Comparison of ENCODE assay signal across 21 cellular contexts in genomic region chr5:177959315-177959714, GRCh38. TPM values are rescaled to one million over a fixed set of nuclear protein-coding genes. Genes with fewer than 3 reads are reported as not detected.
DNase-seq lines count a peak whose midpoint lies in the region; ATAC-seq, FAIRE-seq and TF ChIP-seq lines count a peak whose summit lies in the region.
"Had no signal": no experiment of that assay in that cellular context is flagged by ENCODE, and none has a peak within 500 bp of the region (broad histone marks: within the 10 kb centered on the region; RNA-seq: fewer than 3 reads in every experiment).

No MANE protein-coding gene starts in this region.

- peak overlapping the region in 1 of 4 donors; percentile 40 for H3K4me3 Mint-ChIP-seq in CD4-positive, CD25-positive, alpha-beta regulatory T cell
- H3K4me3 Mint-ChIP-seq in H9, result no peak overlapping the region
- H3K4me3 Mint-ChIP-seq: CD4-positive, alpha-beta T cell had no signal

- no CpG with 5 or more reads among the region's 9 CpGs for WGBS in H9 (ENCODE audit: extremely low coverage, insufficient read length, low lambda C conversion rate)
- WGBS in H1 (ENCODE audit: extremely low coverage in 1 of 2, insufficient coverage in 1 of 2, insufficient read length in 1 of 2, insufficient replicate concordance in 2 of 2, low coverage in 1 of 2, low lambda C conversion rate in 2 of 2, missing lambda C conversion rate in 1 of 2), 2 experiments, result 78% methylated on average over 9 of the region's 9 CpGs; no CpG with 5 or more reads in 1 of the 2 experiments
- WGBS in mesendoderm (ENCODE audit: extremely low coverage, insufficient coverage, low lambda C conversion rate), result no CpG with 5 or more reads among the region's 9 CpGs

- no peak for TF ChIP-seq EP300 in H1 (IDR thresholded peaks at IDR 0.05; ENCODE audit: borderline replicate concordance in 1 of 2, low read depth in 2 of 2, low read length in 2 of 2)

- no peak overlapping the region for H2BK12ac ChIP-seq in H9 (ENCODE audit: insufficient read length, low read depth, low read length)
- no peak overlapping the region for H2BK12ac ChIP-seq in H1 (ENCODE audit: low read depth, low read length)

- H3K27me3 ChIP-seq in CD4-positive, CD25-positive, alpha-beta regulatory T cell (ENCODE audit: control insufficient read depth, insufficient read depth, low read length), result no peaks in the 10 kb centered on the region
- H3K27me3 ChIP-seq in H9 (ENCODE audit: insufficient read depth, low read length), result no peaks in the 10 kb centered on the region
- no peaks in the 10 kb centered on the region for H3K27me3 ChIP-seq in H1 (replicated peaks in 1 of 4; ENCODE audit: control insufficient read depth in 3 of 4, extremely low read depth in 1 of 4, insufficient read depth in 3 of 4, low read length in 3 of 4)
- H3K27me3 ChIP-seq in mesendoderm (ENCODE audit: insufficient read depth, low read length, poor library complexity), result no peaks in the 10 kb centered on the region
- H3K27me3 ChIP-seq: BLaER1 treated with 17β-estradiol and CSF1 and Interleukin-3, amounts not matched to agents 10 nM and 100 nM had no signal

- no peak for FAIRE-seq in H1 (lab: Jason Lieb, UNC)
- no peak for FAIRE-seq in GM12891 (lab: Jason Lieb, UNC)
- FAIRE-seq: GM12892, GM19239, HTR-8/SVneo had no signal

- H2BK20ac ChIP-seq in H9 (ENCODE audit: low read depth, low read length, poor library complexity, severe bottlenecking) (no peak overlapping the region), H1 (ENCODE audit: low read length) (no peak overlapping the region)

- H4K5ac ChIP-seq in H9 (ENCODE audit: insufficient read length, low read depth, low read length) (no peak overlapping the region), H1 (ENCODE audit: insufficient read length, low read depth, low read length) (no peak overlapping the region), mesendoderm (ENCODE audit: low read length) (no peak overlapping the region)

- H3K4me3 ChIP-seq in CD4-positive, CD25-positive, alpha-beta regulatory T cell (ENCODE audit: low read depth, low read length), result no peak overlapping the region
- H3K4me3 ChIP-seq in H1 (ENCODE audit: extremely low read depth in 1 of 4, insufficient read depth in 2 of 4, low read depth in 3 of 4, low read length in 4 of 4), result peak overlapping the region in 1 of 4 experiments; percentile 27; a peak in 1 of 8 replicates
- no peak overlapping the region for H3K4me3 ChIP-seq in mesendoderm (ENCODE audit: low read length)
- H3K4me3 ChIP-seq: BLaER1 treated with 17β-estradiol and CSF1 and Interleukin-3, amounts not matched to agents 10 nM and 100 nM had no signal

- DNase-seq in CD4-positive, CD25-positive, alpha-beta regulatory T cell, result no peak
- DNase-seq in H9, result no peak
- DNase-seq in H1 (ENCODE audit: low read depth in 1 of 2, low spot score in 2 of 2), result no peak
- DNase-seq in mesendoderm, result peak; percentile 37
- DNase-seq in NCI-H2081 (lab: John Stamatoyannopoulos, UW), result no peak
- DNase-seq in GM12891 (ENCODE audit: insufficient read length, low spot score), result no peak
- no peak for DNase-seq in activated CD4-positive, alpha-beta T cell treated with anti-CD3 and anti-CD28 coated beads, Interleukin-2, amount 50 U/mL, for 48 hours
- no peak for DNase-seq in DMS 273 treated with DMSO at 0.1 percent for 48 hours (lab: John Stamatoyannopoulos, UW)
- DNase-seq: ACHN; Calu3; CD4-positive, alpha-beta T cell; DMS79; IMR-90; KBM-7 had no signal

- no peak overlapping the region for H3K14ac ChIP-seq in H9 (ENCODE audit: insufficient read depth, low read length)
- H3K14ac ChIP-seq in H1 (ENCODE audit: insufficient read length), result no peak overlapping the region

- H3K4me1 Mint-ChIP-seq in CD4-positive, CD25-positive, alpha-beta regulatory T cell, result peaks cover 0 to 2% (median 0%) of the 10 kb centered on the region in 4 donors
- H3K4me1 Mint-ChIP-seq in H9, result peaks cover 27 to 30% of the 10 kb centered on the region in 2 experiments

- POLR2A ChIA-PET in H1 (lab: Charles Lee; ENCODE audit: partially characterized antibody), result no interaction called here

- H3K27me3 Mint-ChIP-seq in CD4-positive, CD25-positive, alpha-beta regulatory T cell, result no peaks in the 10 kb centered on the region
- H3K27me3 Mint-ChIP-seq in H9 (ENCODE audit: low read depth), result peaks cover 1% of the 10 kb centered on the region; the same call in 1 of the 2 replicates
- H3K27me3 Mint-ChIP-seq: CD4-positive, alpha-beta T cell had no signal

- H3K79me2 ChIP-seq in H9 (ENCODE audit: insufficient read depth, low read length) (no peaks in the 10 kb centered on the region), H1 (ENCODE audit: control insufficient read depth in 1 of 2, insufficient read depth in 2 of 2, low read length in 2 of 2) (no peaks in the 10 kb centered on the region), mesendoderm (ENCODE audit: control insufficient read depth, insufficient read depth, low read length) (no peaks in the 10 kb centered on the region)

- ATAC-seq in CD4-positive, CD25-positive, alpha-beta regulatory T cell (ENCODE audit: low read depth in 2 of 2), result no peak

- H2BK120ac ChIP-seq in H9 (ENCODE audit: low read depth, low read length, poor library complexity, severe bottlenecking), result no peak overlapping the region
- peak overlapping the region; percentile 33 for H2BK120ac ChIP-seq in H1 (replicated peaks; ENCODE audit: low read depth, low read length)
- no peak overlapping the region for H2BK120ac ChIP-seq in mesendoderm (ENCODE audit: low read depth, low read length)

- no peak for TF ChIP-seq RAD21 in H1 (IDR thresholded peaks at IDR 0.05 in 1 of 2, conservative IDR thresholded peaks at IDR 0.05 in 1 of 2; ENCODE audit: low read depth in 2 of 2, low read length in 2 of 2)

- H3K4ac ChIP-seq in H9 (ENCODE audit: low read depth, low read length) (no peak overlapping the region), H1 (replicated peaks; ENCODE audit: insufficient read length, low read depth, low read length) (no peak overlapping the region), mesendoderm (ENCODE audit: low read depth, low read length) (no peak overlapping the region)

- no peak overlapping the region for H3T11ph ChIP-seq in H9 (ENCODE audit: low read length)

- H4K91ac ChIP-seq in H9 (ENCODE audit: insufficient read length, low read depth, low read length) (no peak overlapping the region), H1 (replicated peaks; ENCODE audit: insufficient read length, low read length) (no peak overlapping the region)

- no peaks in the 10 kb centered on the region for H3K4me1 ChIP-seq in CD4-positive, CD25-positive, alpha-beta regulatory T cell (ENCODE audit: control insufficient read depth, insufficient read depth, low read length, poor library complexity, severe bottlenecking)
- H3K4me1 ChIP-seq in H9 (ENCODE audit: insufficient read depth, low read length) (peaks cover 3% of the 10 kb centered on the region; the same call in 1 of the 2 replicates), H1 (replicated peaks in 1 of 4; ENCODE audit: control insufficient read depth in 3 of 4, insufficient read depth in 4 of 4, low read length in 3 of 4) (peaks cover 8 to 16% (median 14%) of the 10 kb centered on the region in 4 experiments), mesendoderm (ENCODE audit: control insufficient read depth, low read depth, low read length) (no peaks in the 10 kb centered on the region)

- peaks cover 0 to 3% (median 0%) of the 10 kb centered on the region in 7 donors for H3K9me3 Mint-ChIP-seq in CD4-positive, CD25-positive, alpha-beta regulatory T cell
- peaks cover 10 to 14% of the 10 kb centered on the region in 2 experiments; a peak in 4 of 5 replicates for H3K9me3 Mint-ChIP-seq in H9
- H3K9me3 Mint-ChIP-seq: CD4-positive, alpha-beta T cell had no signal

- peak overlapping the region; percentile 50 for H3K18ac ChIP-seq in H9 (ENCODE audit: insufficient read length, low read depth, low read length)
- no peak overlapping the region; the same call in 1 of the 2 replicates for H3K18ac ChIP-seq in H1 (ENCODE audit: extremely low read depth, low read length)
- no peak overlapping the region for H3K18ac ChIP-seq in mesendoderm (ENCODE audit: low read length)

- H2BK15ac ChIP-seq in H9 (ENCODE audit: low read depth, low read length) (no peak overlapping the region), H1 (ENCODE audit: low read length) (no peak overlapping the region), mesendoderm (replicated peaks; ENCODE audit: low read depth) (no peak overlapping the region)

- H3K27ac ChIP-seq in CD4-positive, CD25-positive, alpha-beta regulatory T cell (ENCODE audit: insufficient read depth, low read length, poor library complexity, severe bottlenecking), result no peak overlapping the region
- H3K27ac ChIP-seq in H9 (ENCODE audit: insufficient read length, low read depth, low read length) (no peak overlapping the region), H1 (ENCODE audit: low read depth, low read length) (peak overlapping the region; percentile 62; the same call in 1 of the 2 replicates), mesendoderm (ENCODE audit: low read depth, low read length) (no peak overlapping the region)
- H3K27ac ChIP-seq: BLaER1 treated with 17β-estradiol and CSF1 and Interleukin-3, amounts not matched to agents 10 nM and 100 nM had no signal

- peak overlapping the region in 2 of 3 donors; percentile 7 to 38 for H3K27ac Mint-ChIP-seq in CD4-positive, CD25-positive, alpha-beta regulatory T cell
- peak overlapping the region; percentile 1 to 94 (median 88); a peak in 4 of 7 replicates for H3K27ac Mint-ChIP-seq in H9
- H3K27ac Mint-ChIP-seq: CD4-positive, alpha-beta T cell had no signal

- CTCF ChIA-PET in H1 (lab: Charles Lee; ENCODE audit: partially characterized antibody), result no interaction called here

- H3K9ac ChIP-seq in H9 (ENCODE audit: extremely low read depth, insufficient read length, low read length) (no peak overlapping the region), H1 (replicated peaks in 1 of 4; ENCODE audit: extremely low read depth in 1 of 4, low read depth in 3 of 4, low read length in 3 of 4) (no peak overlapping the region), mesendoderm (ENCODE audit: low read length) (no peak overlapping the region)
- H3K9ac ChIP-seq: BLaER1 treated with 17β-estradiol and CSF1 and Interleukin-3, amounts not matched to agents 10 nM and 100 nM had no signal

- H3K36me3 Mint-ChIP-seq in CD4-positive, CD25-positive, alpha-beta regulatory T cell, result peaks cover 31% of the 10 kb centered on the region
- H3K36me3 Mint-ChIP-seq in H9 (ENCODE audit: insufficient read depth in 1 of 3, low read depth in 3 of 3), result peaks cover 22 to 49% (median 34%) of the 10 kb centered on the region in 3 experiments

- H2BK5ac ChIP-seq in H9 (ENCODE audit: insufficient read length, low read length), result no peak overlapping the region
- H2BK5ac ChIP-seq in H1 (ENCODE audit: low read depth, low read length), result no peak overlapping the region
- H2BK5ac ChIP-seq in mesendoderm (ENCODE audit: low read length), result no peak overlapping the region

- H4K8ac ChIP-seq in H9 (replicated peaks; ENCODE audit: insufficient read length, low read depth, low read length) (no peak overlapping the region), H1 (ENCODE audit: extremely low read depth, insufficient read depth, low read length) (no peak overlapping the region), mesendoderm (ENCODE audit: low read depth, low read length) (no peak overlapping the region)

- H2AFZ ChIP-seq in H9 (ENCODE audit: low read length) (no peak overlapping the region), H1 (ENCODE audit: low read length) (no peak overlapping the region)

- no peak overlapping the region for H3K23ac ChIP-seq in H9 (ENCODE audit: insufficient read length, low read depth, low read length)
- H3K23ac ChIP-seq in H1 (ENCODE audit: insufficient read length), result no peak overlapping the region
- no peak overlapping the region for H3K23ac ChIP-seq in mesendoderm (ENCODE audit: low read length)

- H4K20me1 ChIP-seq in H9 (ENCODE audit: control insufficient read depth, insufficient read depth, insufficient read length) (no peaks in the 10 kb centered on the region), H1 (replicated peaks in 1 of 2; ENCODE audit: control insufficient read depth in 1 of 2, insufficient read depth in 2 of 2, low read length in 2 of 2) (no peaks in the 10 kb centered on the region)
- H4K20me1 ChIP-seq: BLaER1 treated with 17β-estradiol and CSF1 and Interleukin-3, amounts not matched to agents 10 nM and 100 nM had no signal

- H3K36me3 ChIP-seq in CD4-positive, CD25-positive, alpha-beta regulatory T cell (ENCODE audit: control insufficient read depth, insufficient read depth, low read length), result no peaks in the 10 kb centered on the region
- H3K36me3 ChIP-seq in H1 (ENCODE audit: control insufficient read depth in 2 of 4, insufficient read depth in 4 of 4, low read length in 3 of 4) (peaks cover 0 to 1% (median 0%) of the 10 kb centered on the region in 4 experiments; a peak in 1 of 8 replicates), mesendoderm (ENCODE audit: control insufficient read depth, insufficient read depth, low read length) (no peaks in the 10 kb centered on the region)

- no peaks in the 10 kb centered on the region for H3K9me3 ChIP-seq in CD4-positive, CD25-positive, alpha-beta regulatory T cell (ENCODE audit: control insufficient read depth in 2 of 2, low read length in 2 of 2)
- H3K9me3 ChIP-seq in H9 (ENCODE audit: control insufficient read depth, low read depth, low read length) (no peaks in the 10 kb centered on the region), H1 (ENCODE audit: insufficient read depth in 2 of 2, low read depth in 1 of 2, low read length in 1 of 2) (no peaks in the 10 kb centered on the region; a peak in 1 of 4 replicates)

- TF ChIP-seq POLR2A in H1 (IDR thresholded peaks at IDR 0.05; ENCODE audit: control extremely low read depth in 1 of 2, low read depth in 2 of 2, low read length in 2 of 2) (no peak), GM12891 (IDR thresholded peaks at IDR 0.05; ENCODE audit: low read depth, low read length) (no peak)

- TF ChIP-seq CTCF in H9 (conservative IDR thresholded peaks at IDR 0.05), result no peak
- TF ChIP-seq CTCF in H1 (IDR thresholded peaks at IDR 0.05; ENCODE audit: control extremely low read depth in 1 of 3, insufficient read depth in 1 of 3, low read depth in 1 of 3, low read length in 3 of 3), result no peak

- H2AK5ac ChIP-seq in H9 (ENCODE audit: insufficient read length, low read length) (no peak overlapping the region), H1 (ENCODE audit: low read depth, low read length) (no peak overlapping the region), mesendoderm (ENCODE audit: low read length) (no peak overlapping the region)

- no peak overlapping the region for H3K56ac ChIP-seq in H9 (ENCODE audit: insufficient read length, low read depth, low read length)
- H3K56ac ChIP-seq in H1 (replicated peaks; ENCODE audit: insufficient read length, low read depth, low read length), result no peak overlapping the region
- H3K56ac ChIP-seq in mesendoderm (ENCODE audit: low read length), result no peak overlapping the region

- no peaks in the 10 kb centered on the region for H3K23me2 ChIP-seq in H9 (ENCODE audit: insufficient read length, low read depth, low read length, poor library complexity, severe bottlenecking)
- no peaks in the 10 kb centered on the region for H3K23me2 ChIP-seq in H1 (ENCODE audit: low read depth, low read length)

- peak overlapping the region; percentile 32 for H3K4me2 ChIP-seq in H9 (ENCODE audit: insufficient read depth, insufficient read length, low read length)
- H3K4me2 ChIP-seq in H1 (ENCODE audit: insufficient read depth in 1 of 2, low read depth in 2 of 2, low read length in 2 of 2), result peak overlapping the region; percentile 30 to 35; a peak in 2 of 4 replicates
- H3K4me2 ChIP-seq in mesendoderm (ENCODE audit: low read length), result no peak overlapping the region

- no peaks in the 10 kb centered on the region for H3K79me1 ChIP-seq in H9 (ENCODE audit: insufficient read depth, low read depth, low read length, poor library complexity, severe bottlenecking)
- no peaks in the 10 kb centered on the region for H3K79me1 ChIP-seq in H1 (ENCODE audit: low read depth, low read length)
- H3K79me1 ChIP-seq in mesendoderm (ENCODE audit: low read length), result no peaks in the 10 kb centered on the region

RNA-seq across cellular contexts. Expression of gene PROP1, which starts 36.7 kb away (rescaled TPM):
- total RNA-seq in CD4-positive, CD25-positive, alpha-beta regulatory T cell, result not detected
- not detected for polyA plus RNA-seq in CD4-positive, CD25-positive, alpha-beta regulatory T cell
- total RNA-seq in H9 (2021), result not detected in 2 replicates
- total RNA-seq in H1 (2021; fragmentation: NEBNext Ultra II Directional; extraction: Animal tissue kit (Norgen Biotek cat#: 25700)), result not detected in 2 replicates
- 0.09 TPM in 1 of 2 replicates, not detected in the other for polyA plus RNA-seq in H1 (2011; rRNA removed)
- polyA plus RNA-seq in H1 (2011; cell fraction: cytosol; rRNA removed), result not detected
- polyA plus RNA-seq in H1 (2011; cell fraction: nucleus; rRNA removed), result not detected
- 0.11 to 0.12 TPM in 2 of 4 replicates, not detected in the others for polyA plus RNA-seq in H1 (2012, experiment 1 of 2)
- not detected for polyA plus RNA-seq in H1 (2012, experiment 2 of 2)
- 0.04 TPM for polyA plus RNA-seq in H1 (2013, experiment 1 of 2)
- not detected for polyA plus RNA-seq in H1 (2013, experiment 2 of 2)
- polyA minus RNA-seq in H1 (2011; rRNA and poly(A)+ RNA removed), result not detected in 2 replicates
- not detected for polyA minus RNA-seq in H1 (2011; cell fraction: cytosol; rRNA and poly(A)+ RNA removed)
- not detected for polyA minus RNA-seq in H1 (2011; cell fraction: nucleus; rRNA and poly(A)+ RNA removed)
- polyA plus RNA-seq in mesendoderm (2013, experiment 1 of 2), result 0.04 TPM
- polyA plus RNA-seq in mesendoderm (2013, experiment 2 of 2), result not detected
- not detected for polyA plus RNA-seq in GM12891 (2012; ENCODE audit: low read depth, missing spikeins)
- total RNA-seq: A172; Calu3; CD4-positive, alpha-beta T cell; G401; H4; IMR-90 had no signal
- polyA plus RNA-seq: IMR-90 had no signal
